ENCODE assay signal across 1 cellular context in genomic region chr1:154964359-154964758, GRCh38.
TF ChIP-seq lines count a peak whose summit lies in the region.

No MANE protein-coding gene starts in this region.

TF ChIP-seq in GM23338, 12 proteins besides CTCF, POLR2A, EP300 and RAD21:
- TF ChIP-seq, protein P1, sequence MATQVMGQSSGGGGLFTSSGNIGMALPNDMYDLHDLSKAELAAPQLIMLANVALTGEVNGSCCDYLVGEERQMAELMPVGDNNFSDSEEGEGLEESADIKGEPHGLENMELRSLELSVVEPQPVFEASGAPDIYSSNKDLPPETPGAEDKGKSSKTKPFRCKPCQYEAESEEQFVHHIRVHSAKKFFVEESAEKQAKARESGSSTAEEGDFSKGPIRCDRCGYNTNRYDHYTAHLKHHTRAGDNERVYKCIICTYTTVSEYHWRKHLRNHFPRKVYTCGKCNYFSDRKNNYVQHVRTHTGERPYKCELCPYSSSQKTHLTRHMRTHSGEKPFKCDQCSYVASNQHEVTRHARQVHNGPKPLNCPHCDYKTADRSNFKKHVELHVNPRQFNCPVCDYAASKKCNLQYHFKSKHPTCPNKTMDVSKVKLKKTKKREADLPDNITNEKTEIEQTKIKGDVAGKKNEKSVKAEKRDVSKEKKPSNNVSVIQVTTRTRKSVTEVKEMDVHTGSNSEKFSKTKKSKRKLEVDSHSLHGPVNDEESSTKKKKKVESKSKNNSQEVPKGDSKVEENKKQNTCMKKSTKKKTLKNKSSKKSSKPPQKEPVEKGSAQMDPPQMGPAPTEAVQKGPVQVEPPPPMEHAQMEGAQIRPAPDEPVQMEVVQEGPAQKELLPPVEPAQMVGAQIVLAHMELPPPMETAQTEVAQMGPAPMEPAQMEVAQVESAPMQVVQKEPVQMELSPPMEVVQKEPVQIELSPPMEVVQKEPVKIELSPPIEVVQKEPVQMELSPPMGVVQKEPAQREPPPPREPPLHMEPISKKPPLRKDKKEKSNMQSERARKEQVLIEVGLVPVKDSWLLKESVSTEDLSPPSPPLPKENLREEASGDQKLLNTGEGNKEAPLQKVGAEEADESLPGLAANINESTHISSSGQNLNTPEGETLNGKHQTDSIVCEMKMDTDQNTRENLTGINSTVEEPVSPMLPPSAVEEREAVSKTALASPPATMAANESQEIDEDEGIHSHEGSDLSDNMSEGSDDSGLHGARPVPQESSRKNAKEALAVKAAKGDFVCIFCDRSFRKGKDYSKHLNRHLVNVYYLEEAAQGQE (IDR thresholded peaks at IDR 0.05; ENCODE audit: unreplicated experiment) = no peak
- TF ChIP-seq EZH2phosphoT487 (IDR thresholded peaks at IDR 0.05; ENCODE audit: unreplicated experiment) (no peak), POLR2AphosphoS5 (IDR thresholded peaks at IDR 0.05; ENCODE audit: low read depth) (no peak), ZNF114 (CRISPR knock-in tag; IDR thresholded peaks at IDR 0.05) (no peak), EZH2 (IDR thresholded peaks at IDR 0.05; ENCODE audit: low read depth, unreplicated experiment) (no peak), ZNF462 (CRISPR knock-in tag; IDR thresholded peaks at IDR 0.05) (no peak), NANOG (IDR thresholded peaks at IDR 0.05; ENCODE audit: borderline replicate concordance) (no peak), CREB1 (CRISPR knock-in tag; IDR thresholded peaks at IDR 0.05; ENCODE audit: low read depth) (no peak), JUNB (IDR thresholded peaks at IDR 0.05; ENCODE audit: unreplicated experiment) (no peak), STAT1 (IDR thresholded peaks at IDR 0.05; ENCODE audit: unreplicated experiment) (no peak)
- TF ChIP-seq, protein P2, sequence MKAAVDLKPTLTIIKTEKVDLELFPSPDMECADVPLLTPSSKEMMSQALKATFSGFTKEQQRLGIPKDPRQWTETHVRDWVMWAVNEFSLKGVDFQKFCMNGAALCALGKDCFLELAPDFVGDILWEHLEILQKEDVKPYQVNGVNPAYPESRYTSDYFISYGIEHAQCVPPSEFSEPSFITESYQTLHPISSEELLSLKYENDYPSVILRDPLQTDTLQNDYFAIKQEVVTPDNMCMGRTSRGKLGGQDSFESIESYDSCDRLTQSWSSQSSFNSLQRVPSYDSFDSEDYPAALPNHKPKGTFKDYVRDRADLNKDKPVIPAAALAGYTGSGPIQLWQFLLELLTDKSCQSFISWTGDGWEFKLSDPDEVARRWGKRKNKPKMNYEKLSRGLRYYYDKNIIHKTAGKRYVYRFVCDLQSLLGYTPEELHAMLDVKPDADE (IDR thresholded peaks at IDR 0.05) = no peak
